In genomic region chr12:76024942-76025600, GRCh38 we compare ENCODE assay signal across 11 cellular contexts. TPM values are rescaled to one million over a fixed set of nuclear protein-coding genes. Genes with fewer than 3 reads are reported as not detected.
DNase-seq lines count a peak whose midpoint lies in the region; TF ChIP-seq lines count a peak whose summit lies in the region.
"Had no signal": no experiment of that assay in that cellular context is flagged by ENCODE, and none has a peak within 500 bp of the region (broad histone marks: within the 10 kb centered on the region; RNA-seq: fewer than 3 reads in every experiment).

No MANE protein-coding gene starts in this region.

- H3K4me3 Mint-ChIP-seq in CD14-positive monocyte = no peak overlapping the region

- DNase-seq in Caki2 (ENCODE audit: low read depth) (peak; percentile 59), HT1080 (ENCODE audit: low read depth) (peak; percentile 90), WERI-Rb-1 (no peak), glomerular visceral epithelial cell (ENCODE audit: extremely low spot score) (peak; percentile 49), SKM-1 treated with dmso at 0.1 percent for 144 hours (lab: John Stamatoyannopoulos, UW; ENCODE audit: unreplicated experiment) (no peak), DMS 273 treated with DMSO at 0.1 percent for 48 hours (lab: John Stamatoyannopoulos, UW) (no peak), CD14-positive monocyte (ENCODE audit: low spot score) (no peak), posterior cingulate gyrus (no peak)
- DNase-seq: activated CD8-positive, alpha-beta memory T cell treated with anti-CD3 and anti-CD28 coated beads, Interleukin-2, amount 50 U/mL, for 48 hours had no signal

- H3K27ac ChIP-seq in WERI-Rb-1 = peak overlapping the region; percentile 11

- H3K9me3 Mint-ChIP-seq in CD14-positive monocyte = peaks cover 0 to 5% (median 0%) of the 10 kb centered on the region in 7 donors

- peaks cover 21 to 27% (median 24%) of the 10 kb centered on the region in 3 donors for H3K27me3 Mint-ChIP-seq in CD14-positive monocyte (ENCODE audit: low read depth in 3 of 3)

- intact Hi-C loops in CD14-positive monocyte (cut with micrococcal nuclease) = loop anchor here (5.0 to 10.0 kb wide), 3 partner anchors 48 to 93 kb away; no protein-coding TSS in a partner anchor
- intact Hi-C loops in posterior cingulate gyrus (cut with DNase I) = loop anchor here (10.0 kb wide), 1 partner anchor 300 kb away; no protein-coding TSS in a partner anchor

- H3K9me3 ChIP-seq in WERI-Rb-1 (ENCODE audit: severe bottlenecking) = no peaks in the 10 kb centered on the region
- H3K9me3 ChIP-seq: tibial nerve had no signal

- no peak overlapping the region for H3K27ac Mint-ChIP-seq in CD14-positive monocyte

- H3K36me3 Mint-ChIP-seq in CD14-positive monocyte = no peaks in the 10 kb centered on the region

- no peak overlapping the region for H3K4me3 ChIP-seq in WERI-Rb-1 (ENCODE audit: low read depth, low read length)
- H3K4me3 ChIP-seq: lung, tibial nerve had no signal

- no peaks in the 10 kb centered on the region for H3K27me3 ChIP-seq in WERI-Rb-1 (ENCODE audit: insufficient read depth, low read depth, severe bottlenecking)
- H3K27me3 ChIP-seq: tibial nerve had no signal

- in situ Hi-C loops in Caki2 (cut with HindIII; ENCODE audit: low pct_unique_long_range_greater_than_20kb, low sequenced_read_pairs) = loop anchor here (25.0 kb wide), 1 partner anchor 488 kb away; no protein-coding TSS in a partner anchor

- H3K4me1 Mint-ChIP-seq in CD14-positive monocyte = peaks cover 32% of the 10 kb centered on the region

- peaks cover 36% of the 10 kb centered on the region for H3K36me3 ChIP-seq in WERI-Rb-1
- H3K36me3 ChIP-seq: tibial nerve had no signal

- TF ChIP-seq CTCF in WERI-Rb-1 (IDR thresholded peaks at IDR 0.05; ENCODE audit: low read depth, low read length) = no peak
- TF ChIP-seq CTCF in CD14-positive monocyte (IDR thresholded peaks at IDR 0.05) = no peak

RNA-seq across cellular contexts. Expression of gene PHLDA1, which starts 6.5 kb away (rescaled TPM):
- 18.8 and 36.5 TPM in 2 replicates for total RNA-seq in Caki2 (2014; rRNA removed; shearing (Covaris generic); ENCODE audit: low replicate concordance)
- total RNA-seq in HT1080 (2014; rRNA removed; shearing (Covaris generic)) = 155 and 184 TPM in 2 replicates
- 274 and 370 TPM in 2 replicates for polyA plus RNA-seq in HT1080 (2015; cell fraction: cytosol; rRNA removed)
- polyA plus RNA-seq in HT1080 (2015; cell fraction: nucleus; rRNA removed) = 246 and 289 TPM in 2 replicates
- 1 to 10 TPM; 1.1 to 1.6 TPM for polyA plus RNA-seq in CD14-positive monocyte

RNA-seq across cellular contexts. Expression of gene NAP1L1, which starts 59.4 kb away (rescaled TPM):
- total RNA-seq in Caki2 (2014; rRNA removed; shearing (Covaris generic); ENCODE audit: low replicate concordance) = 585 and 643 TPM in 2 replicates
- total RNA-seq in HT1080 (2014; rRNA removed; shearing (Covaris generic)) = 262 and 444 TPM in 2 replicates
- 999 and 1,271 TPM in 2 replicates for polyA plus RNA-seq in HT1080 (2015; cell fraction: cytosol; rRNA removed)
- polyA plus RNA-seq in HT1080 (2015; cell fraction: nucleus; rRNA removed) = 741 and 770 TPM in 2 replicates
- polyA plus RNA-seq in CD14-positive monocyte = 100 to 1,000 TPM in 1 of 2 donors, 10 to 100 TPM in 1; 98.3 to 111 TPM

Comparison
In these comparisons a context has a peak if more than half of its experiments do, and no peak if none do; other contexts are left out.
1. DNase-seq: peak in Caki2 (single experiment), HT1080 (single experiment) and glomerular visceral epithelial cell (single experiment); none in WERI-Rb-1 (single experiment), SKM-1 treated with dmso at 0.1 percent for 144 hours (single experiment), DMS 273 treated with DMSO at 0.1 percent for 48 hours (single experiment), CD14-positive monocyte (single experiment) and posterior cingulate gyrus (0 of 10).